In genomic region chr3:40842714-40843113, GRCh38 we compare ENCODE assay signal across 24 cellular contexts.
A peak's percentile ranks its signal among the peaks of the same experiment; 100 is the strongest.
DNase-seq lines count a peak whose midpoint lies in the region; ATAC-seq, FAIRE-seq and TF ChIP-seq lines count a peak whose summit lies in the region.
"Had no signal": no experiment of that assay in that cellular context is flagged by ENCODE, and none has a peak within 500 bp of the region (broad histone marks: within the 10 kb centered on the region; RNA-seq: fewer than 3 reads in every experiment).

No MANE protein-coding gene starts in this region.

- no peaks in the 10 kb centered on the region for H4K20me1 ChIP-seq in HepG2 (ENCODE audit: insufficient read depth, low read length)
- H4K20me1 ChIP-seq in H1 (replicated peaks in 1 of 2; ENCODE audit: control insufficient read depth in 1 of 2, insufficient read depth in 2 of 2, low read length in 2 of 2), result no peaks in the 10 kb centered on the region
- no peaks in the 10 kb centered on the region for H4K20me1 ChIP-seq in neural progenitor cell (ENCODE audit: low read depth)
- H4K20me1 ChIP-seq: BLaER1 treated with 17β-estradiol and CSF1 and Interleukin-3, amounts not matched to agents 10 nM and 100 nM had no signal

- H4K5ac ChIP-seq in H1 (ENCODE audit: insufficient read length, low read depth, low read length), result no peak overlapping the region

- H3K9me3 ChIP-seq in HepG2 (ENCODE audit: low read length) (peaks cover 9% of the 10 kb centered on the region), right lobe of liver (no peaks in the 10 kb centered on the region), H1 (ENCODE audit: insufficient read depth in 2 of 2, low read depth in 1 of 2, low read length in 1 of 2) (peaks cover 4% of the 10 kb centered on the region in 2 experiments; a peak in 1 of 4 replicates), trophoblast cell (ENCODE audit: insufficient read depth, low read depth, low read length) (no peaks in the 10 kb centered on the region), neural progenitor cell (ENCODE audit: low read depth) (no peaks in the 10 kb centered on the region), stomach (no peaks in the 10 kb centered on the region)
- H3K9me3 ChIP-seq: A549, Caco-2 had no signal

- H2BK15ac ChIP-seq in H1 (ENCODE audit: low read length), result 0 out of 2 replicates have a peak overlapping the region, but pooled peaks have one; percentile 62

- in situ Hi-C loops in HepG2 (cut with HindIII; ENCODE audit: extremely low pct_ligation_motif_present, low pct_unique_long_range_greater_than_20kb) (no loop called here), G401 (cut with HindIII; ENCODE audit: low sequenced_read_pairs) (no loop called here)

- H3K9ac ChIP-seq in HepG2 (ENCODE audit: insufficient read depth, low read depth, low read length) (peak overlapping the region; percentile 26), H1 (replicated peaks in 1 of 4; ENCODE audit: extremely low read depth in 1 of 4, low read depth in 3 of 4, low read length in 3 of 4) (no peak overlapping the region), trophoblast cell (ENCODE audit: low read length) (no peak overlapping the region), neural progenitor cell (no peak overlapping the region)
- H3K9ac ChIP-seq: BLaER1 treated with 17β-estradiol and CSF1 and Interleukin-3, amounts not matched to agents 10 nM and 100 nM had no signal

- no peak overlapping the region for H3K56ac ChIP-seq in H1 (replicated peaks; ENCODE audit: insufficient read length, low read depth, low read length)

- H3K36me3 ChIP-seq in HepG2 (replicated peaks in 1 of 2; ENCODE audit: control insufficient read depth in 1 of 2, insufficient read depth in 2 of 2, low read length in 2 of 2) (no peaks in the 10 kb centered on the region), right lobe of liver (no peaks in the 10 kb centered on the region), H1 (ENCODE audit: control insufficient read depth in 2 of 4, insufficient read depth in 4 of 4, low read length in 3 of 4) (no peaks in the 10 kb centered on the region), trophoblast cell (ENCODE audit: control insufficient read depth in 1 of 2, insufficient read depth in 2 of 2, low read length in 2 of 2) (no peaks in the 10 kb centered on the region), neural progenitor cell (no peaks in the 10 kb centered on the region), stomach (no peaks in the 10 kb centered on the region)
- H3K36me3 ChIP-seq: BLaER1 treated with 17β-estradiol and CSF1 and Interleukin-3, amounts not matched to agents 10 nM and 100 nM had no signal

- BruUV-seq in HepG2 (replicated peaks; lab: Mats Ljungman, UMichigan), result no TSS peak

- FAIRE-seq in HepG2 (lab: Jason Lieb, UNC), result no peak
- no peak for FAIRE-seq in H1 (lab: Jason Lieb, UNC)
- FAIRE-seq: A549, D721Med, GM12878, GM12892, GM18507 had no signal

- POLR2A ChIA-PET in HepG2 (lab: Yijun Ruan, JAX), result interaction anchor here (0.6 to 2.1 kb wide), 3 partner anchors 11 to 356 kb away, joined by 3 to 6 read pairs (median 5); partner anchors contain the start of gene CTNNB1
- POLR2A ChIA-PET in H1 (lab: Charles Lee; ENCODE audit: partially characterized antibody), result interaction anchor here (1.0 kb wide), 1 partner anchor 357 kb away, joined by 3 read pairs; the partner anchor contains the start of gene CTNNB1

- H2AFZ ChIP-seq in HepG2 (ENCODE audit: low read length) (no peak overlapping the region), H1 (ENCODE audit: low read length) (no peak overlapping the region), trophoblast cell (ENCODE audit: insufficient read depth, low read length, poor library complexity) (no peak overlapping the region), neural progenitor cell (replicated peaks) (no peak overlapping the region)

- peaks cover 16% of the 10 kb centered on the region for H3F3A ChIP-seq in neural progenitor cell (ENCODE audit: low read depth)

- H3K23me2 ChIP-seq in H1 (ENCODE audit: low read depth, low read length), result no peaks in the 10 kb centered on the region; the same call in 1 of the 2 replicates

- no peak overlapping the region for H2AK5ac ChIP-seq in H1 (ENCODE audit: low read depth, low read length)
- H2AK5ac ChIP-seq in trophoblast cell (ENCODE audit: low read length), result no peak overlapping the region

- H2BK120ac ChIP-seq in H1 (replicated peaks; ENCODE audit: low read depth, low read length), result no peak overlapping the region
- no peak overlapping the region for H2BK120ac ChIP-seq in trophoblast cell (ENCODE audit: insufficient read depth, low read length, poor library complexity)

- intact Hi-C loops in HepG2 (cut with micrococcal nuclease; ENCODE audit: unreplicated experiment), result loop anchor here (1.0 to 10.0 kb wide), 3 partner anchors 29 to 352 kb away; partner anchors contain the start of gene CTNNB1
- intact Hi-C loops in right lobe of liver (cut with DNase I), result no loop called here
- intact Hi-C loops in stomach (cut with DNase I; ENCODE audit: low total_unique reads), result no loop called here

- CTCF ChIA-PET in HepG2 (lab: Yijun Ruan, JAX; ENCODE audit: low intra/inter-chr PET ratio, low total read pairs) (no interaction called here), H1 (lab: Charles Lee; ENCODE audit: partially characterized antibody) (no interaction called here)

- no peaks in the 10 kb centered on the region for H3K9me3 Mint-ChIP-seq in neural progenitor cell
- H3K9me3 Mint-ChIP-seq: CD4-positive, alpha-beta T cell; CD8-positive, alpha-beta T cell had no signal

- TF ChIP-seq CTCF in HepG2 (CRISPR knock-in tag; IDR thresholded peaks at IDR 0.05), result no peak
- no peak for TF ChIP-seq CTCF in right lobe of liver (IDR thresholded peaks at IDR 0.05)
- TF ChIP-seq CTCF in H1 (IDR thresholded peaks at IDR 0.05; ENCODE audit: control extremely low read depth in 1 of 3, insufficient read depth in 1 of 3, low read depth in 1 of 3, low read length in 3 of 3), result no peak
- TF ChIP-seq CTCF in neural progenitor cell (IDR thresholded peaks at IDR 0.05), result no peak
- TF ChIP-seq CTCF in stomach (IDR thresholded peaks at IDR 0.05), result no peak

- no peak overlapping the region for H4K12ac ChIP-seq in trophoblast cell (ENCODE audit: low read depth, low read length)

- H4K91ac ChIP-seq in H1 (replicated peaks; ENCODE audit: insufficient read length, low read length) (no peak overlapping the region), trophoblast cell (ENCODE audit: low read depth, low read length) (peak overlapping the region; percentile 28)

- H3K14ac ChIP-seq in H1 (ENCODE audit: insufficient read length), result no peak overlapping the region
- no peak overlapping the region for H3K14ac ChIP-seq in trophoblast cell (ENCODE audit: low read length)

- H3K4me3 ChIP-seq in HepG2 (replicated peaks in 1 of 3; ENCODE audit: insufficient read depth in 1 of 3, low read depth in 2 of 3, low read length in 3 of 3) (no peak overlapping the region), right lobe of liver (no peak overlapping the region), H1 (ENCODE audit: extremely low read depth in 1 of 4, insufficient read depth in 2 of 4, low read depth in 3 of 4, low read length in 4 of 4) (no peak overlapping the region), trophoblast cell (ENCODE audit: low read depth, low read length) (no peak overlapping the region), neural progenitor cell (no peak overlapping the region), stomach (no peak overlapping the region)
- H3K4me3 ChIP-seq: A549; BLaER1 treated with 17β-estradiol and CSF1 and Interleukin-3, amounts not matched to agents 10 nM and 100 nM; GM12878 had no signal

- ATAC-seq in HepG2 (no peak), right lobe of liver (no peak)
- ATAC-seq: A549; CD8-positive, alpha-beta T cell; GM12878 had no signal

- TF ChIP-seq RAD21 in HepG2 (CRISPR knock-in tag; IDR thresholded peaks at IDR 0.05) (no peak), H1 (IDR thresholded peaks at IDR 0.05 in 1 of 2, conservative IDR thresholded peaks at IDR 0.05 in 1 of 2; ENCODE audit: low read depth in 2 of 2, low read length in 2 of 2) (no peak)

- no peak overlapping the region for H3K4ac ChIP-seq in H1 (replicated peaks; ENCODE audit: insufficient read length, low read depth, low read length)
- H3K4ac ChIP-seq in trophoblast cell (ENCODE audit: low read depth, low read length), result no peak overlapping the region

- 94% methylated on average over 11 of the region's 11 CpGs for WGBS in HepG2 (ENCODE audit: low lambda C conversion rate)
- 81% methylated on average over 5 of the region's 11 CpGs for WGBS in right lobe of liver (ENCODE audit: insufficient coverage, low coverage, low lambda C conversion rate, missing lambda C conversion rate)
- WGBS in H1 (ENCODE audit: extremely low coverage in 1 of 2, insufficient coverage in 1 of 2, insufficient read length in 1 of 2, insufficient replicate concordance in 2 of 2, low coverage in 1 of 2, low lambda C conversion rate in 2 of 2, missing lambda C conversion rate in 1 of 2), 2 experiments, result 98% methylated on average over 11 of the region's 11 CpGs; no CpG with 5 or more reads in 1 of the 2 experiments
- WGBS in trophoblast cell (ENCODE audit: extremely low coverage, insufficient coverage, insufficient read length), result no CpG with 5 or more reads among the region's 11 CpGs
- 89 to 94% (median 92%) methylated on average over 11 of the region's 11 CpGs for WGBS in stomach, 5 donors

- H3K27ac ChIP-seq in HepG2 (ENCODE audit: extremely low read length, insufficient read depth, low read length) (peak overlapping the region; percentile 96), right lobe of liver (no peak overlapping the region), H1 (ENCODE audit: low read depth, low read length) (no peak overlapping the region), trophoblast cell (ENCODE audit: low read depth, low read length) (no peak overlapping the region), neural progenitor cell (no peak overlapping the region), stomach (no peak overlapping the region)
- H3K27ac ChIP-seq: 22Rv1; A549; BLaER1 treated with 17β-estradiol and CSF1 and Interleukin-3, amounts not matched to agents 10 nM and 100 nM; C4-2B had no signal

- H2BK5ac ChIP-seq in H1 (ENCODE audit: low read depth, low read length), result no peak overlapping the region
- peak overlapping the region; percentile 15 for H2BK5ac ChIP-seq in trophoblast cell (ENCODE audit: low read depth, low read length, poor library complexity)

- no peak overlapping the region for H3K4me3 Mint-ChIP-seq in neural progenitor cell
- H3K4me3 Mint-ChIP-seq: B cell; CD4-positive, alpha-beta T cell; CD8-positive, alpha-beta T cell had no signal

- TF ChIP-seq EP300 in HepG2 (IDR thresholded peaks at IDR 0.05; ENCODE audit: low read depth in 2 of 2, low read length in 2 of 2), result no peak
- no peak for TF ChIP-seq EP300 in HepG2 (CRISPR knock-in tag; IDR thresholded peaks at IDR 0.05; ENCODE audit: borderline replicate concordance)
- TF ChIP-seq EP300 in H1 (IDR thresholded peaks at IDR 0.05; ENCODE audit: borderline replicate concordance in 1 of 2, low read depth in 2 of 2, low read length in 2 of 2), result no peak
- TF ChIP-seq EP300 in stomach (IDR thresholded peaks at IDR 0.05), result no peak

- DNase-seq in HepG2 (ENCODE audit: low spot score) (no peak), right lobe of liver (no peak), H1 (ENCODE audit: low read depth in 1 of 2, low spot score in 2 of 2) (no peak), myocyte (ENCODE audit: low read depth) (peak; percentile 16), trophoblast cell (no peak), neural progenitor cell (ENCODE audit: low spot score) (no peak), G401 (ENCODE audit: low spot score) (no peak), stomach (no peak)
- DNase-seq: AML-193; Caco-2; Calu3; CD4-positive, alpha-beta T cell; CD8-positive, alpha-beta T cell; DMS79 treated with DMSO at 0.1 percent for 48 hours; GDM1 had no signal

- H3K27me3 ChIP-seq in HepG2 (ENCODE audit: control insufficient read depth in 1 of 2, insufficient read depth in 2 of 2, low read length in 2 of 2) (no peaks in the 10 kb centered on the region), right lobe of liver (no peaks in the 10 kb centered on the region), H1 (replicated peaks in 1 of 4; ENCODE audit: control insufficient read depth in 3 of 4, extremely low read depth in 1 of 4, insufficient read depth in 3 of 4, low read length in 3 of 4) (no peaks in the 10 kb centered on the region), trophoblast cell (ENCODE audit: insufficient read depth, low read length) (no peaks in the 10 kb centered on the region), neural progenitor cell (no peaks in the 10 kb centered on the region), stomach (no peaks in the 10 kb centered on the region)
- H3K27me3 ChIP-seq: BLaER1 treated with 17β-estradiol and CSF1 and Interleukin-3, amounts not matched to agents 10 nM and 100 nM had no signal

- no peak overlapping the region for H3K18ac ChIP-seq in H1 (ENCODE audit: extremely low read depth, low read length)
- H3K18ac ChIP-seq in trophoblast cell (ENCODE audit: low read length), result no peak overlapping the region

- H3K4me1 ChIP-seq in HepG2 (ENCODE audit: insufficient read depth, low read length) (peaks cover 70% of the 10 kb centered on the region), right lobe of liver (no peaks in the 10 kb centered on the region), H1 (replicated peaks in 1 of 4; ENCODE audit: control insufficient read depth in 3 of 4, insufficient read depth in 4 of 4, low read length in 3 of 4) (peaks cover 3 to 9% (median 5%) of the 10 kb centered on the region in 4 experiments; a peak in 6 of 7 replicates), trophoblast cell (ENCODE audit: control insufficient read depth in 1 of 2, insufficient read depth in 2 of 2, low read length in 2 of 2) (peaks cover 2 to 8% of the 10 kb centered on the region in 2 experiments), neural progenitor cell (peaks cover 13% of the 10 kb centered on the region), stomach (peaks cover 0 to 4% (median 0%) of the 10 kb centered on the region in 4 donors)
- H3K4me1 ChIP-seq: A549; BLaER1 treated with 17β-estradiol and CSF1 and Interleukin-3, amounts not matched to agents 10 nM and 100 nM had no signal

- peaks cover 2% of the 10 kb centered on the region for H3K27me3 Mint-ChIP-seq in neural progenitor cell (ENCODE audit: insufficient read depth, low read depth)
- H3K27me3 Mint-ChIP-seq: B cell had no signal

- H4K8ac ChIP-seq in H1 (ENCODE audit: extremely low read depth, insufficient read depth, low read length) (no peak overlapping the region), trophoblast cell (ENCODE audit: low read depth, low read length) (no peak overlapping the region)

- no peak overlapping the region for H3K23ac ChIP-seq in H1 (ENCODE audit: insufficient read length)
- no peak overlapping the region for H3K23ac ChIP-seq in trophoblast cell (ENCODE audit: low read length)

- H3K79me2 ChIP-seq in HepG2 (ENCODE audit: insufficient read depth, low read length) (no peaks in the 10 kb centered on the region), H1 (ENCODE audit: control insufficient read depth in 1 of 2, insufficient read depth in 2 of 2, low read length in 2 of 2) (no peaks in the 10 kb centered on the region), trophoblast cell (ENCODE audit: control insufficient read depth, insufficient read depth, low read length, poor library complexity) (no peaks in the 10 kb centered on the region), neural progenitor cell (ENCODE audit: low read depth) (no peaks in the 10 kb centered on the region)

- no peak for TF ChIP-seq POLR2A in HepG2 (IDR thresholded peaks at IDR 0.05; ENCODE audit: insufficient read depth in 1 of 2, low read depth in 2 of 2, low read length in 2 of 2)
- TF ChIP-seq POLR2A in right lobe of liver (IDR thresholded peaks at IDR 0.05), result no peak
- TF ChIP-seq POLR2A in H1 (IDR thresholded peaks at IDR 0.05; ENCODE audit: control extremely low read depth in 1 of 2, low read depth in 2 of 2, low read length in 2 of 2), result no peak
- no peak for TF ChIP-seq POLR2A in stomach (IDR thresholded peaks at IDR 0.05)

- H3K4me2 ChIP-seq in HepG2 (ENCODE audit: low read depth, low read length) (peak overlapping the region; percentile 22), H1 (ENCODE audit: insufficient read depth in 1 of 2, low read depth in 2 of 2, low read length in 2 of 2) (no peak overlapping the region), trophoblast cell (ENCODE audit: low read length) (no peak overlapping the region), neural progenitor cell (no peak overlapping the region)
- H3K4me2 ChIP-seq: A549; BLaER1 treated with 17β-estradiol and CSF1 and Interleukin-3, amounts not matched to agents 10 nM and 100 nM had no signal

- H2BK12ac ChIP-seq in H1 (ENCODE audit: low read depth, low read length) (no peak overlapping the region; the same call in 1 of the 2 replicates), trophoblast cell (ENCODE audit: low read length) (peak overlapping the region; percentile 6)

- H3K27ac Mint-ChIP-seq in neural progenitor cell, result no peak overlapping the region
- H3K27ac Mint-ChIP-seq: B cell; CD4-positive, alpha-beta T cell; CD8-positive, alpha-beta T cell had no signal

- H2BK20ac ChIP-seq in H1 (ENCODE audit: low read length), result no peak overlapping the region

- H3K4me1 Mint-ChIP-seq in neural progenitor cell, result peaks cover 13% of the 10 kb centered on the region
- H3K4me1 Mint-ChIP-seq: B cell had no signal

- no peaks in the 10 kb centered on the region for H3K36me3 Mint-ChIP-seq in neural progenitor cell
- H3K36me3 Mint-ChIP-seq: CD8-positive, alpha-beta T cell had no signal

- no peaks in the 10 kb centered on the region for H3K79me1 ChIP-seq in H1 (ENCODE audit: low read depth, low read length)
- no peaks in the 10 kb centered on the region for H3K79me1 ChIP-seq in trophoblast cell (ENCODE audit: low read length)
